In genomic region chr4:10063544-10064300, GRCh38 we compare ENCODE assay signal across 8 cellular contexts. TPM values are rescaled to one million over a fixed set of nuclear protein-coding genes. Genes with fewer than 3 reads are reported as not detected.
DNase-seq lines count a peak whose midpoint lies in the region; ATAC-seq lines count a peak whose summit lies in the region.

No MANE protein-coding gene starts in this region.

- ATAC-seq in GM21825 (IDR thresholded peaks at IDR 0.05; ENCODE audit: unreplicated experiment) = no peak
- no peak for ATAC-seq in GM21515 (IDR thresholded peaks at IDR 0.05; ENCODE audit: unreplicated experiment)

- DNase-seq in NCI-H748 (lab: John Stamatoyannopoulos, UW; ENCODE audit: unreplicated experiment) = peak; percentile 52
- DNase-seq in NCI-H748 treated with DMSO at 0.1 percent for 48 hours (lab: John Stamatoyannopoulos, UW) = no peak
- peak; percentile 24 for DNase-seq in RKO (ENCODE audit: low spot score)
- peak; percentile 51 for DNase-seq in fibroblast of the conjunctiva (ENCODE audit: low read depth)
- DNase-seq in occipital lobe (lab: John Stamatoyannopoulos, UW) = peak; percentile 71
- no peak for DNase-seq in activated effector memory CD4-positive, alpha-beta T cell treated with Interleukin-2 at 50 U/mL for 16 hours

RNA-seq across cellular contexts. Expression of gene SLC2A9, which starts 42.4 kb away (rescaled TPM):
- 3.1 TPM for total RNA-seq in occipital lobe

RNA-seq across cellular contexts. Expression of gene WDR1, which starts 52.9 kb away (rescaled TPM):
- total RNA-seq in occipital lobe = 75.5 TPM

Comparison
In these comparisons a context has a peak if more than half of its experiments do, and no peak if none do; other contexts are left out.
1. DNase-seq: peak in NCI-H748 (single experiment), RKO (single experiment), fibroblast of the conjunctiva (single experiment) and occipital lobe (single experiment); none in NCI-H748 treated with DMSO at 0.1 percent for 48 hours (single experiment) and activated effector memory CD4-positive, alpha-beta T cell treated with Interleukin-2 at 50 U/mL for 16 hours (single experiment).